In the genomic region with DNA sequence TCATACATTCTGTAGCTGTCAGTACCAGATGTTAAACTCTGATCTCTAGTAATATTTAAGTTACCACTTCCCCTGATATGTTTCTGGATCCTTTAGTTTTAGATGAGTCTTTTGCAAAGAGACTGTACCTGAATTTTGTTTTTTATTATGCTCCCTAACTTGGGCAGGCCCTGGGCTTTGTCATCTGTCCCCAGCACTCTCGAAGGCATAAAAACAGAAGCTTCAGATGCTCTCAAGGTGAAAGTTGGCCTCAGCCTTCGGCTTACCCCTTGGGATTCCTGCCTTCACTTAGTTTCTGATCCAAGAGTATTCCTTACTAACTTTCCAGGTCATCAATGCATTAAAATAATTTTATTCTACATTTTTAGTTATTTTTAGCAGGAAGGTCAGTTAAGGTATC, we compare ENCODE assay signal across 20 cellular contexts. TPM values are rescaled to one million over a fixed set of nuclear protein-coding genes. Genes with fewer than 3 reads are reported as not detected.
DNase-seq lines count a peak whose midpoint lies in the region; FAIRE-seq and TF ChIP-seq lines count a peak whose summit lies in the region.
"Had no signal": no experiment of that assay in that cellular context is flagged by ENCODE, and none has a peak within 500 bp of the region (broad histone marks: within the 10 kb centered on the region; RNA-seq: fewer than 3 reads in every experiment).

No MANE protein-coding gene starts in this region.

- H3K27me3 Mint-ChIP-seq in activated naive CD4-positive, alpha-beta T cell treated with anti-CD3 and anti-CD28 coated beads for 36 hours (ENCODE audit: low read depth): no peaks in the 10 kb centered on the region
- H3K27me3 Mint-ChIP-seq: stimulated activated naive CD8-positive, alpha-beta T cell treated with anti-CD3 and anti-CD28 coated beads, Interleukin-15, amount 100 ng/mL, for 72 hours had no signal

- no peak for DNase-seq in activated naive CD4-positive, alpha-beta T cell treated with anti-CD3 and anti-CD28 coated beads for 36 hours
- DNase-seq in activated naive CD4-positive, alpha-beta T cell treated with anti-CD3 and anti-CD28 coated beads, Interleukin-2, amount 50 U/mL, for 16 hours: no peak
- DNase-seq in OCI-LY7 (ENCODE audit: low spot score) (no peak), endothelial cell of umbilical vein (ENCODE audit: low read depth, low spot score) (peak; percentile 9), sigmoid colon (no peak), DMS53 (lab: John Stamatoyannopoulos, UW) (no peak), OCI-M1 (lab: John Stamatoyannopoulos, UW) (no peak), putamen (ENCODE audit: low spot score) (no peak)
- DNase-seq: 8988T; activated CD8-positive, alpha-beta memory T cell treated with anti-CD3 and anti-CD28 coated beads for 24 hours; cortex of kidney; lower lobe of right lung; NCI-H187; nephron progenitor cell; SHP77; stimulated activated naive CD8-positive, alpha-beta T cell treated with anti-CD3 and anti-CD28 coated beads, Interleukin-15, amount 100 ng/mL, for 72 hours; upper lobe of right lung had no signal

- dilution Hi-C loops in endothelial cell of umbilical vein (cut with MboI; ENCODE audit: extremely low pct_ligation_motif_present, low sequenced_read_pairs): no loop called here

- H3K79me2 ChIP-seq in OCI-LY7 (ENCODE audit: insufficient read depth, low read depth, low read length) (no peaks in the 10 kb centered on the region), endothelial cell of umbilical vein (ENCODE audit: control insufficient read depth, insufficient read depth, low read length) (no peaks in the 10 kb centered on the region)

- no peak for FAIRE-seq in endothelial cell of umbilical vein (lab: Jason Lieb, UNC)

- no peak for TF ChIP-seq EP300 in sigmoid colon (IDR thresholded peaks at IDR 0.05)

- H3K9me3 Mint-ChIP-seq in activated naive CD4-positive, alpha-beta T cell treated with anti-CD3 and anti-CD28 coated beads for 36 hours: no peaks in the 10 kb centered on the region
- H3K9me3 Mint-ChIP-seq: stimulated activated naive CD8-positive, alpha-beta T cell treated with anti-CD3 and anti-CD28 coated beads, Interleukin-15, amount 100 ng/mL, for 72 hours; T-helper 1 cell treated with Interleukin-12 subunit alpha and Interleukin-12 subunit beta and Interleukin-4 antibody, amounts not matched to agents 30 μg/mL and 1 μg/mL, for 36 hours; WTC11 had no signal

- intact Hi-C loops in activated naive CD4-positive, alpha-beta T cell treated with anti-CD3 and anti-CD28 coated beads for 36 hours (cut with micrococcal nuclease): no loop called here
- intact Hi-C loops in OCI-LY7 (cut with micrococcal nuclease; ENCODE audit: unreplicated experiment): no loop called here
- intact Hi-C loops in endothelial cell of umbilical vein (cut with micrococcal nuclease): no loop called here
- intact Hi-C loops in sigmoid colon (cut with DNase I): no loop called here

- WGBS in sigmoid colon, 2 donors: 83 to 91% methylated on average over 2 of the region's 2 CpGs

- H3K36me3 Mint-ChIP-seq in activated naive CD4-positive, alpha-beta T cell treated with anti-CD3 and anti-CD28 coated beads for 36 hours (ENCODE audit: low read depth): peaks cover 32% of the 10 kb centered on the region
- H3K36me3 Mint-ChIP-seq: WTC11 had no signal

- H3K4me3 Mint-ChIP-seq in activated naive CD4-positive, alpha-beta T cell treated with anti-CD3 and anti-CD28 coated beads for 36 hours: no peak overlapping the region
- H3K4me3 Mint-ChIP-seq: nephron progenitor cell; T-helper 1 cell treated with Interleukin-12 subunit alpha and Interleukin-12 subunit beta and Interleukin-4 antibody, amounts not matched to agents 30 μg/mL and 1 μg/mL, for 36 hours; WTC11 had no signal

- H4K20me1 ChIP-seq in OCI-LY7 (ENCODE audit: insufficient read depth, low read length) (no peaks in the 10 kb centered on the region), endothelial cell of umbilical vein (replicated peaks; ENCODE audit: control insufficient read depth, extremely low read depth, insufficient read depth, low read length) (no peaks in the 10 kb centered on the region)

- no TSS peak for BruUV-seq in OCI-LY7 (replicated peaks; lab: Mats Ljungman, UMichigan)
- BruUV-seq in endothelial cell of umbilical vein (replicated peaks; lab: Mats Ljungman, UMichigan): TSS peak; percentile 67

- no peak for TF ChIP-seq CTCF in OCI-LY7 (conservative IDR thresholded peaks at IDR 0.05; ENCODE audit: low read length)
- TF ChIP-seq CTCF in endothelial cell of umbilical vein (IDR thresholded peaks at IDR 0.05; ENCODE audit: extremely low read depth in 1 of 2, insufficient read depth in 1 of 2, low read depth in 1 of 2, low read length in 2 of 2): no peak
- no peak for TF ChIP-seq CTCF in sigmoid colon (IDR thresholded peaks at IDR 0.05)

- peaks cover 69% of the 10 kb centered on the region for H3K4me1 Mint-ChIP-seq in activated naive CD4-positive, alpha-beta T cell treated with anti-CD3 and anti-CD28 coated beads for 36 hours (ENCODE audit: low read depth)

- H3K9me2 ChIP-seq in OCI-LY7 (ENCODE audit: insufficient read depth, low read length): no peaks in the 10 kb centered on the region

- H3K4me2 ChIP-seq in OCI-LY7 (ENCODE audit: low read length) (peak overlapping the region; percentile 31; the same call in 1 of the 2 replicates), endothelial cell of umbilical vein (ENCODE audit: insufficient read depth, low read length) (no peak overlapping the region)

- peak overlapping the region; percentile 2 for H3K27ac Mint-ChIP-seq in activated naive CD4-positive, alpha-beta T cell treated with anti-CD3 and anti-CD28 coated beads for 36 hours
- H3K27ac Mint-ChIP-seq: nephron progenitor cell; T-helper 1 cell treated with Interleukin-12 subunit alpha and Interleukin-12 subunit beta and Interleukin-4 antibody, amounts not matched to agents 30 μg/mL and 1 μg/mL, for 36 hours; WTC11 had no signal

- H3K27me3 ChIP-seq in endothelial cell of umbilical vein (ENCODE audit: control insufficient read depth in 2 of 2, insufficient read depth in 2 of 2, low read length in 2 of 2): no peaks in the 10 kb centered on the region
- no peaks in the 10 kb centered on the region for H3K27me3 ChIP-seq in sigmoid colon
- H3K27me3 ChIP-seq: upper lobe of right lung had no signal

- H3K4me1 ChIP-seq in OCI-LY7 (ENCODE audit: insufficient read depth, low read length, poor library complexity, severe bottlenecking) (peaks cover 38% of the 10 kb centered on the region), endothelial cell of umbilical vein (ENCODE audit: control insufficient read depth, extremely low read depth, insufficient read depth, low read length) (peaks cover 5% of the 10 kb centered on the region), sigmoid colon (peaks cover 0 to 25% (median 20%) of the 10 kb centered on the region in 4 donors)
- H3K4me1 ChIP-seq: lower lobe of right lung, prostate gland, upper lobe of right lung had no signal

- CTCF ChIA-PET in activated naive CD4-positive, alpha-beta T cell treated with anti-CD3 and anti-CD28 coated beads for 36 hours (lab: Charles Lee): interaction anchor here (1.1 kb wide), 1 partner anchor 52 kb away, joined by 3 read pairs; no protein-coding TSS in a partner anchor
- CTCF ChIA-PET in OCI-LY7 (lab: Charles Lee; ENCODE audit: unreplicated experiment) (no interaction called here), endothelial cell of umbilical vein (lab: Charles Lee) (no interaction called here)

- H3K9ac ChIP-seq in endothelial cell of umbilical vein (replicated peaks; ENCODE audit: extremely low read depth, insufficient read depth, low read length): peak overlapping the region; percentile 38

- TF ChIP-seq POLR2A in endothelial cell of umbilical vein (IDR thresholded peaks at IDR 0.05; ENCODE audit: low read depth, low read length) (no peak), sigmoid colon (IDR thresholded peaks at IDR 0.05) (no peak)

- H3K4me3 ChIP-seq in OCI-LY7 (ENCODE audit: low read depth, low read length, poor library complexity, severe bottlenecking) (no peak overlapping the region), endothelial cell of umbilical vein (replicated peaks in 1 of 3; ENCODE audit: insufficient read depth in 1 of 3, low read depth in 1 of 3, low read length in 3 of 3) (no peak overlapping the region), sigmoid colon (no peak overlapping the region)
- H3K4me3 ChIP-seq: lower lobe of right lung, prostate gland, upper lobe of right lung had no signal

- H2AFZ ChIP-seq in OCI-LY7 (ENCODE audit: low read length): no peak overlapping the region
- H2AFZ ChIP-seq in endothelial cell of umbilical vein (ENCODE audit: low read depth, low read length): no peak overlapping the region

- H3K36me3 ChIP-seq in OCI-LY7 (ENCODE audit: insufficient read depth, low read length) (peaks cover 36% of the 10 kb centered on the region), endothelial cell of umbilical vein (ENCODE audit: control insufficient read depth in 2 of 2, extremely low read depth in 1 of 2, insufficient read depth in 2 of 2, low read length in 2 of 2) (peaks cover 0 to 2% of the 10 kb centered on the region in 2 experiments), sigmoid colon (peaks cover 0 to 2% (median 0%) of the 10 kb centered on the region in 4 donors)
- H3K36me3 ChIP-seq: prostate gland had no signal

- H3K9me3 ChIP-seq in OCI-LY7 (ENCODE audit: low read length): no peaks in the 10 kb centered on the region
- H3K9me3 ChIP-seq in endothelial cell of umbilical vein (replicated peaks; ENCODE audit: control insufficient read depth, insufficient read depth, low read length): no peaks in the 10 kb centered on the region
- no peaks in the 10 kb centered on the region for H3K9me3 ChIP-seq in sigmoid colon
- H3K9me3 ChIP-seq: lower lobe of right lung, prostate gland, upper lobe of right lung had no signal

- H3K9me1 ChIP-seq in endothelial cell of umbilical vein (replicated peaks; ENCODE audit: control insufficient read depth, extremely low read depth, insufficient read depth, low read length): no peaks in the 10 kb centered on the region

- H3K27ac ChIP-seq in OCI-LY7 (ENCODE audit: low read depth, low read length, poor library complexity, severe bottlenecking): no peak overlapping the region
- H3K27ac ChIP-seq in endothelial cell of umbilical vein (ENCODE audit: insufficient read depth, low read depth, low read length): peak overlapping the region; percentile 13
- peak overlapping the region in 3 of 4 donors; percentile 37 to 55 (median 39) for H3K27ac ChIP-seq in sigmoid colon
- H3K27ac ChIP-seq: lower lobe of right lung, prostate gland, upper lobe of right lung had no signal

- POLR2A ChIA-PET in OCI-LY7 (lab: Charles Lee) (interaction anchor here (0.9 to 1.1 kb wide), 2 partner anchors 40 to 222 kb away, joined by 3 read pairs; a partner anchor contains a TSS), endothelial cell of umbilical vein (lab: Charles Lee) (no interaction called here)

RNA-seq across cellular contexts. Expression of a gene that starts 14.9 kb away (rescaled TPM):
- total RNA-seq in activated naive CD4-positive, alpha-beta T cell treated with anti-CD3 and anti-CD28 coated beads for 36 hours: 10 to 100 TPM; 76.1 to 77.7 TPM
- 68.5 and 79.1 TPM in 2 replicates for total RNA-seq in OCI-LY7 (2014; rRNA removed; shearing (Covaris generic))
- total RNA-seq in OCI-LY7 (2022) (116 and 139 TPM in 2 replicates), endothelial cell of umbilical vein (23.4 and 23.5 TPM in 2 replicates), sigmoid colon (10 to 100 TPM; 45.2 to 68.1 (median 59.0) TPM)
- polyA plus RNA-seq in endothelial cell of umbilical vein (6.8 and 7.0 TPM in 2 replicates), sigmoid colon (10 to 100 TPM in 1 of 3 donors, 1 to 10 TPM in 2; 1.4 to 12.7 (median 1.8) TPM)
- 4.3 and 4.7 TPM in 2 replicates for polyA plus RNA-seq in endothelial cell of umbilical vein (2011; cell fraction: cytosol; rRNA removed)
- 14.0 and 17.3 TPM in 2 replicates for polyA plus RNA-seq in endothelial cell of umbilical vein (2011; cell fraction: nucleus; rRNA removed)
- 5.8 and 10.0 TPM in 2 replicates for polyA plus RNA-seq in endothelial cell of umbilical vein (2012)
- polyA minus RNA-seq in endothelial cell of umbilical vein: 38.9 and 39.0 TPM in 2 replicates
- 11.9 TPM for polyA minus RNA-seq in endothelial cell of umbilical vein (2011; cell fraction: cytosol; rRNA and poly(A)+ RNA removed)
- polyA minus RNA-seq in endothelial cell of umbilical vein (2011; cell fraction: nucleus; rRNA and poly(A)+ RNA removed): 42.8 and 54.7 TPM in 2 replicates

RNA-seq across cellular contexts. Expression of a gene that starts 44.7 kb away (rescaled TPM):
- 100 to 1,000 TPM; 108 to 111 TPM for total RNA-seq in activated naive CD4-positive, alpha-beta T cell treated with anti-CD3 and anti-CD28 coated beads for 36 hours
- total RNA-seq in OCI-LY7 (2014; rRNA removed; shearing (Covaris generic)): 29.3 and 35.6 TPM in 2 replicates
- total RNA-seq in OCI-LY7 (2022) (19.5 and 26.2 TPM in 2 replicates), endothelial cell of umbilical vein (6.1 and 10.0 TPM in 2 replicates), sigmoid colon (10 to 100 TPM in 1 of 4 donors, 1 to 10 TPM in 3; 7.7 to 10.7 (median 8.2) TPM)
- polyA plus RNA-seq in endothelial cell of umbilical vein (3.1 and 3.2 TPM in 2 replicates), sigmoid colon (10 to 100 TPM in 1 of 3 donors, under 1 TPM in 2; 0.60 to 44.9 (median 0.92) TPM)
- 1.6 and 2.3 TPM in 2 replicates for polyA plus RNA-seq in endothelial cell of umbilical vein (2011; cell fraction: cytosol; rRNA removed)
- 13.2 and 13.6 TPM in 2 replicates for polyA plus RNA-seq in endothelial cell of umbilical vein (2011; cell fraction: nucleus; rRNA removed)
- 1.8 and 5.1 TPM in 2 replicates for polyA plus RNA-seq in endothelial cell of umbilical vein (2012)
- polyA minus RNA-seq in endothelial cell of umbilical vein: 14.3 and 28.4 TPM in 2 replicates
- 1.6 TPM for polyA minus RNA-seq in endothelial cell of umbilical vein (2011; cell fraction: cytosol; rRNA and poly(A)+ RNA removed)
- polyA minus RNA-seq in endothelial cell of umbilical vein (2011; cell fraction: nucleus; rRNA and poly(A)+ RNA removed): 28.6 and 46.3 TPM in 2 replicates
